In genomic region chr15:40899536-40900207, GRCh38 we compare ENCODE assay signal across 24 cellular contexts. TPM values are rescaled to one million over a fixed set of nuclear protein-coding genes. Genes with fewer than 3 reads are reported as not detected.
DNase-seq lines count a peak whose midpoint lies in the region; ATAC-seq, FAIRE-seq and TF ChIP-seq lines count a peak whose summit lies in the region.
"Had no signal": no experiment of that assay in that cellular context is flagged by ENCODE, and none has a peak within 500 bp of the region (broad histone marks: within the 10 kb centered on the region; RNA-seq: fewer than 3 reads in every experiment).

No MANE protein-coding gene starts in this region.

- H3K4me2 ChIP-seq in K562 (ENCODE audit: insufficient read depth, low read length) (no peak overlapping the region), osteoblast (ENCODE audit: insufficient read depth, low read length) (no peak overlapping the region)

- no peak for TF ChIP-seq POLR2A in K562 (conservative IDR thresholded peaks at IDR 0.05)

- POLR2A ChIA-PET in K562 (lab: Yijun Ruan, JAX), result interaction anchor here (0.7 to 1.1 kb wide), 2 partner anchors 8 to 28 kb away, joined by 3 to 4 read pairs; no protein-coding TSS in a partner anchor

- CTCF ChIA-PET in K562 (lab: Yijun Ruan, JAX; ENCODE audit: low intra/inter-chr PET ratio), result no interaction called here

- H4K20me1 ChIP-seq in K562 (replicated peaks; ENCODE audit: control insufficient read depth, insufficient read depth, low read length) (peaks cover 24% of the 10 kb centered on the region; the same call in 1 of the 2 replicates), osteoblast (ENCODE audit: insufficient read depth, low read length) (peaks cover 50% of the 10 kb centered on the region)

- H3K27me3 ChIP-seq in HL-60 (ENCODE audit: insufficient read depth, poor library complexity, severe bottlenecking) (no peaks in the 10 kb centered on the region), K562 (ENCODE audit: control insufficient read depth in 2 of 2, insufficient read depth in 2 of 2, low read length in 2 of 2) (no peaks in the 10 kb centered on the region), osteoblast (ENCODE audit: insufficient read depth, low read length) (no peaks in the 10 kb centered on the region)
- H3K27me3 ChIP-seq: SJSA1 had no signal

- H3K4me3 ChIP-seq in HL-60 (replicated peaks; ENCODE audit: insufficient read depth, low read length), result no peak overlapping the region
- H3K4me3 ChIP-seq in K562, result no peak overlapping the region
- H3K4me3 ChIP-seq in osteoblast (ENCODE audit: insufficient read depth, low read length), result no peak overlapping the region
- H3K4me3 ChIP-seq: GM23248, HAP-1, SJSA1 had no signal

- TF ChIP-seq CTCF in HL-60 (IDR thresholded peaks at IDR 0.05; ENCODE audit: insufficient read depth, low read length), result no peak
- TF ChIP-seq CTCF in K562 (IDR thresholded peaks at IDR 0.05 in 2 of 3, conservative IDR thresholded peaks at IDR 0.05 in 1 of 3; ENCODE audit: insufficient read depth in 2 of 3, low read depth in 1 of 3, low read length in 3 of 3), result no peak
- TF ChIP-seq CTCF in osteoblast (IDR thresholded peaks at IDR 0.05; ENCODE audit: extremely low read depth, low read depth, low read length), result no peak

- H2AFZ ChIP-seq in K562 (ENCODE audit: low read depth, low read length) (no peak overlapping the region), osteoblast (ENCODE audit: low read length) (no peak overlapping the region)
- H2AFZ ChIP-seq: GM23248 had no signal

- ATAC-seq in K562 (no peak), GM19463 (IDR thresholded peaks at IDR 0.05; ENCODE audit: unreplicated experiment) (no peak)
- ATAC-seq: PC-3 had no signal

- H3K27ac ChIP-seq in HL-60 (replicated peaks), result peak overlapping the region; percentile 92
- H3K27ac ChIP-seq in K562 (ENCODE audit: extremely low read depth, low read depth, low read length), result no peak overlapping the region
- no peak overlapping the region for H3K27ac ChIP-seq in osteoblast (ENCODE audit: low read depth, low read length)
- H3K27ac ChIP-seq: GM23248, SJSA1 had no signal

- no peak for FAIRE-seq in K562 (lab: Jason Lieb, UNC)
- FAIRE-seq: GM12892 had no signal

- WGBS in K562 (ENCODE audit: insufficient coverage, low coverage, missing lambda C conversion rate), result 93% methylated on average over 31 of the region's 33 CpGs

- TF ChIP-seq EP300 in K562 (IDR thresholded peaks at IDR 0.05; ENCODE audit: low read length), result no peak

- H3K9me1 ChIP-seq in K562 (ENCODE audit: control insufficient read depth, insufficient read depth, low read length), result no peaks in the 10 kb centered on the region

- peaks cover 6 to 22% of the 10 kb centered on the region in 2 experiments; a peak in 4 of 5 replicates for H3K4me1 ChIP-seq in K562 (replicated peaks in 1 of 2; ENCODE audit: control insufficient read depth in 2 of 2, insufficient read depth in 2 of 2, low read length in 2 of 2)
- H3K4me1 ChIP-seq in osteoblast (ENCODE audit: insufficient read depth, low read length), result peaks cover 10% of the 10 kb centered on the region
- H3K4me1 ChIP-seq: HAP-1 had no signal

- peak overlapping the region in 1 of 2 experiments; percentile 47; a peak in 1 of 4 replicates for H3K9ac ChIP-seq in K562 (ENCODE audit: insufficient read depth in 1 of 2, low read depth in 2 of 2, low read length in 2 of 2)
- H3K9ac ChIP-seq: GM23248 had no signal

- TF ChIP-seq RAD21 in K562 (CRISPR knock-in tag; conservative IDR thresholded peaks at IDR 0.05 in 1 of 2, IDR thresholded peaks at IDR 0.05 in 1 of 2), result no peak

- no peaks in the 10 kb centered on the region for H3K9me3 ChIP-seq in K562 (replicated peaks; ENCODE audit: control insufficient read depth, insufficient read depth, low read depth, low read length)
- no peaks in the 10 kb centered on the region for H3K9me3 ChIP-seq in osteoblast (ENCODE audit: low read depth, low read length)
- H3K9me3 ChIP-seq: HAP-1, SJSA1 had no signal

- H3K79me2 ChIP-seq in K562 (ENCODE audit: control insufficient read depth, insufficient read depth, low read length) (peaks cover 15% of the 10 kb centered on the region), osteoblast (ENCODE audit: insufficient read depth, low read length) (peaks cover 85% of the 10 kb centered on the region)

- BruUV-seq in K562 (replicated peaks; lab: Mats Ljungman, UMichigan), result no TSS peak

- in situ Hi-C loops in K562 (cut with MboI), result loop anchor here (10.0 kb wide), 1 partner anchor 225 kb away; no protein-coding TSS in a partner anchor

- H3K36me3 ChIP-seq in K562 (ENCODE audit: control insufficient read depth, insufficient read depth, low read length) (peaks cover 68% of the 10 kb centered on the region; the same call in 2 of the 3 replicates), osteoblast (ENCODE audit: insufficient read depth, low read length) (peaks cover 68% of the 10 kb centered on the region)

- DNase-seq in HL-60 (ENCODE audit: low read depth in 1 of 2, low spot score in 1 of 2) (no peak), K562 (ENCODE audit: extremely low read depth in 1 of 4, low spot score in 3 of 4) (no peak), osteoblast (ENCODE audit: insufficient read length, low spot score, missing footprints) (peak; percentile 58), OCI-M2 (lab: John Stamatoyannopoulos, UW; ENCODE audit: unreplicated experiment) (no peak)
- DNase-seq: Calu3; CD8-positive, alpha-beta memory T cell; DMS79 treated with DMSO at 0.1 percent for 48 hours; GF-D8; GM23248; HFFc6; Kasumi-1; NCI-H1092 treated with DMSO at 0.1 percent for 48 hours; NCI-H1436 treated with DMSO at 0.1 percent for 48 hours; NCI-H187 treated with DMSO at 0.1 percent for 48 hours; NCI-H524; NCI-H774; PC-3; Right ventricle myocardium superior; T-helper 2 cell had no signal

- intact Hi-C loops in K562 (cut with micrococcal nuclease), result loop anchor here (10.0 kb wide), 2 partner anchors 195 to 305 kb away; partner anchors contain the start of gene KNL1

RNA-seq across cellular contexts. Expression of gene VPS18, which starts 5.4 kb away (rescaled TPM):
- 9.0 and 33.9 TPM in 2 replicates for total RNA-seq in K562 (2011; cell fraction: chromatin; rRNA removed; ENCODE audit: low replicate concordance)
- 25.9 and 30.9 TPM in 2 replicates for total RNA-seq in K562 (2011; cell fraction: nucleolus; rRNA removed)
- 9.9 and 14.4 TPM in 2 replicates for total RNA-seq in K562 (2011; cell fraction: nucleoplasm; rRNA removed)
- total RNA-seq in K562 (2014; rRNA removed) (17.3 and 20.0 TPM in 2 replicates), K562 (2014; rRNA removed; fragmentation: Illumina TruSeq; extraction: Trizol) (4.3 and 5.3 TPM in 2 replicates), K562 (2015; rRNA removed; fragmentation: Illumina TruSeq; extraction: Trizol) (14.6 and 14.7 TPM in 2 replicates), K562 (2021) (19.9 and 20.8 TPM in 2 replicates), osteoblast (55.4 and 60.8 TPM in 2 replicates)
- polyA plus RNA-seq in K562 (2011; rRNA removed) (5.9 and 9.0 TPM in 2 replicates), K562 (2014; fragmentation: Illumina TruSeq; extraction: Trizol) (9.5 and 11.8 TPM in 2 replicates), K562 (2014; fragmentation: Nextera tagmentation; extraction: Ambion mirVana) (under 1 TPM; 0.73 to 0.88 TPM), K562 (2014; rRNA removed) (8.5 and 9.9 TPM in 2 replicates)
- 8.9 and 18.1 TPM in 2 replicates for polyA plus RNA-seq in K562 (2011; cell fraction: cytosol; rRNA removed)
- polyA plus RNA-seq in K562 (2011; cell fraction: nucleus; rRNA removed), result 9.1 and 13.6 TPM in 2 replicates
- 14.0 and 19.3 TPM in 2 replicates for polyA plus RNA-seq in K562 (2012)
- 15.1 and 21.7 TPM in 2 replicates for polyA minus RNA-seq in K562 (2011; rRNA and poly(A)+ RNA removed)
- polyA minus RNA-seq in K562 (2011; cell fraction: cytosol; rRNA and poly(A)+ RNA removed), result 17.4 and 23.2 TPM in 2 replicates
- 7.5 and 10.6 TPM in 2 replicates for polyA minus RNA-seq in K562 (2011; cell fraction: nucleus; rRNA and poly(A)+ RNA removed)

RNA-seq across cellular contexts. Expression of gene RHOV, which starts 25.6 kb away (rescaled TPM):
- total RNA-seq in K562 (2011; cell fraction: chromatin; rRNA removed; ENCODE audit: low replicate concordance), result 1.1 and 1.9 TPM in 2 replicates
- 1.8 TPM in 2 replicates for total RNA-seq in K562 (2011; cell fraction: nucleolus; rRNA removed)
- 1.0 and 1.1 TPM in 2 replicates for total RNA-seq in K562 (2011; cell fraction: nucleoplasm; rRNA removed)
- 2.0 and 2.2 TPM in 2 replicates for total RNA-seq in K562 (2014; rRNA removed)
- 0.73 and 1.1 TPM in 2 replicates for total RNA-seq in K562 (2014; rRNA removed; fragmentation: Illumina TruSeq; extraction: Trizol)
- 0.45 and 0.72 TPM in 2 replicates for total RNA-seq in K562 (2015; rRNA removed; fragmentation: Illumina TruSeq; extraction: Trizol)
- total RNA-seq in K562 (2021), result 1.9 and 2.0 TPM in 2 replicates
- polyA plus RNA-seq in K562 (2011; rRNA removed), result 1.1 and 1.2 TPM in 2 replicates
- 1.3 and 2.4 TPM in 2 replicates for polyA plus RNA-seq in K562 (2011; cell fraction: cytosol; rRNA removed)
- 1.0 and 1.1 TPM in 2 replicates for polyA plus RNA-seq in K562 (2011; cell fraction: nucleus; rRNA removed)
- polyA plus RNA-seq in K562 (2012), result 0.51 and 1.3 TPM in 2 replicates
- polyA plus RNA-seq in K562 (2014; fragmentation: Illumina TruSeq; extraction: Trizol), result 1.1 TPM in 2 replicates
- under 1 TPM; 0.08 to 0.18 TPM for polyA plus RNA-seq in K562 (2014; fragmentation: Nextera tagmentation; extraction: Ambion mirVana)
- polyA plus RNA-seq in K562 (2014; rRNA removed), result 1.4 and 2.6 TPM in 2 replicates
- polyA minus RNA-seq in K562 (2011; rRNA and poly(A)+ RNA removed), result 0.77 and 1.3 TPM in 2 replicates
- polyA minus RNA-seq in K562 (2011; cell fraction: cytosol; rRNA and poly(A)+ RNA removed), result 1.4 TPM in 1 of 2 replicates, not detected in the other
- polyA minus RNA-seq in K562 (2011; cell fraction: nucleus; rRNA and poly(A)+ RNA removed), result 1.1 and 1.3 TPM in 2 replicates
- 0.36 TPM in 1 of 2 replicates, not detected in the other for total RNA-seq in osteoblast
- total RNA-seq: GM23248, Right ventricle myocardium superior, SJSA1 had no signal
- polyA plus RNA-seq: CD14-positive monocyte; CD8-positive, alpha-beta memory T cell; GM23248 had no signal

RNA-seq across cellular contexts. Expression of gene DLL4, which starts 29.5 kb away (rescaled TPM):
- total RNA-seq in K562 (2011; cell fraction: chromatin; rRNA removed; ENCODE audit: low replicate concordance), result 3.0 and 5.4 TPM in 2 replicates
- total RNA-seq in K562 (2011; cell fraction: nucleolus; rRNA removed), result 5.5 and 6.0 TPM in 2 replicates
- 2.8 and 3.7 TPM in 2 replicates for total RNA-seq in K562 (2011; cell fraction: nucleoplasm; rRNA removed)
- total RNA-seq in K562 (2014; rRNA removed) (0.59 and 0.78 TPM in 2 replicates), K562 (2014; rRNA removed; fragmentation: Illumina TruSeq; extraction: Trizol) (0.26 and 0.40 TPM in 2 replicates), K562 (2015; rRNA removed; fragmentation: Illumina TruSeq; extraction: Trizol) (0.43 and 0.60 TPM in 2 replicates), K562 (2021) (1.1 and 1.3 TPM in 2 replicates), osteoblast (not detected in 2 replicates)
- polyA plus RNA-seq in K562 (2011; rRNA removed) (0.40 and 0.77 TPM in 2 replicates), K562 (2014; fragmentation: Illumina TruSeq; extraction: Trizol) (0.42 and 0.62 TPM in 2 replicates), K562 (2014; fragmentation: Nextera tagmentation; extraction: Ambion mirVana) (under 1 TPM in 1 of 2 experiments, not detected in 1; 0.04 TPM), K562 (2014; rRNA removed) (0.30 and 0.89 TPM in 2 replicates)
- polyA plus RNA-seq in K562 (2011; cell fraction: cytosol; rRNA removed), result 0.46 and 0.75 TPM in 2 replicates
- polyA plus RNA-seq in K562 (2011; cell fraction: nucleus; rRNA removed), result 2.3 and 2.4 TPM in 2 replicates
- 0.30 and 0.60 TPM in 2 replicates for polyA plus RNA-seq in K562 (2012)
- polyA minus RNA-seq in K562 (2011; rRNA and poly(A)+ RNA removed), result 0.53 and 0.54 TPM in 2 replicates
- polyA minus RNA-seq in K562 (2011; cell fraction: cytosol; rRNA and poly(A)+ RNA removed), result 0.57 and 0.64 TPM in 2 replicates
- polyA minus RNA-seq in K562 (2011; cell fraction: nucleus; rRNA and poly(A)+ RNA removed), result 2.0 and 3.0 TPM in 2 replicates
- total RNA-seq: Calu3; CD8-positive, alpha-beta memory T cell; GM23248; SJSA1 had no signal
- polyA plus RNA-seq: CD14-positive monocyte; CD8-positive, alpha-beta memory T cell; GM23248 had no signal

RNA-seq across cellular contexts. Expression of gene CHAC1, which starts 53.6 kb away (rescaled TPM):
- total RNA-seq in K562 (2011; cell fraction: chromatin; rRNA removed; ENCODE audit: low replicate concordance), result 6.0 and 19.1 TPM in 2 replicates
- total RNA-seq in K562 (2011; cell fraction: nucleolus; rRNA removed), result 22.9 and 29.7 TPM in 2 replicates
- total RNA-seq in K562 (2011; cell fraction: nucleoplasm; rRNA removed), result 12.4 and 15.8 TPM in 2 replicates
- total RNA-seq in K562 (2014; rRNA removed) (33.2 and 36.8 TPM in 2 replicates), K562 (2014; rRNA removed; fragmentation: Illumina TruSeq; extraction: Trizol) (6.3 and 7.5 TPM in 2 replicates), K562 (2015; rRNA removed; fragmentation: Illumina TruSeq; extraction: Trizol) (0.19 and 0.47 TPM in 2 replicates), K562 (2021) (29.6 and 33.3 TPM in 2 replicates), osteoblast (30.0 and 30.1 TPM in 2 replicates)
- polyA plus RNA-seq in K562 (2011; rRNA removed) (7.1 and 16.0 TPM in 2 replicates), K562 (2014; fragmentation: Illumina TruSeq; extraction: Trizol) (15.1 and 32.3 TPM in 2 replicates), K562 (2014; fragmentation: Nextera tagmentation; extraction: Ambion mirVana) (1 to 10 TPM; 2.5 to 4.4 TPM), K562 (2014; rRNA removed) (33.6 and 39.0 TPM in 2 replicates)
- 20.6 and 22.9 TPM in 2 replicates for polyA plus RNA-seq in K562 (2011; cell fraction: cytosol; rRNA removed)
- polyA plus RNA-seq in K562 (2011; cell fraction: nucleus; rRNA removed), result 10.7 and 11.2 TPM in 2 replicates
- 2.9 and 41.9 TPM in 2 replicates for polyA plus RNA-seq in K562 (2012)
- 3.5 and 5.5 TPM in 2 replicates for polyA minus RNA-seq in K562 (2011; rRNA and poly(A)+ RNA removed)
- polyA minus RNA-seq in K562 (2011; cell fraction: cytosol; rRNA and poly(A)+ RNA removed), result 4.1 and 13.5 TPM in 2 replicates
- 5.0 and 7.7 TPM in 2 replicates for polyA minus RNA-seq in K562 (2011; cell fraction: nucleus; rRNA and poly(A)+ RNA removed)
- polyA plus RNA-seq: CD14-positive monocyte; CD8-positive, alpha-beta memory T cell had no signal

RNA-seq across cellular contexts. Expression of gene SPINT1, which starts 55.8 kb away (rescaled TPM):
- total RNA-seq in K562 (2011; cell fraction: chromatin; rRNA removed; ENCODE audit: low replicate concordance), result 10.1 and 24.8 TPM in 2 replicates
- total RNA-seq in K562 (2011; cell fraction: nucleolus; rRNA removed), result 24.3 and 37.9 TPM in 2 replicates
- 13.6 and 20.2 TPM in 2 replicates for total RNA-seq in K562 (2011; cell fraction: nucleoplasm; rRNA removed)
- total RNA-seq in K562 (2014; rRNA removed), result 1.5 and 2.1 TPM in 2 replicates
- 1.1 and 1.8 TPM in 2 replicates for total RNA-seq in K562 (2014; rRNA removed; fragmentation: Illumina TruSeq; extraction: Trizol)
- total RNA-seq in K562 (2015; rRNA removed; fragmentation: Illumina TruSeq; extraction: Trizol), result 0.94 and 0.98 TPM in 2 replicates
- 3.2 and 4.5 TPM in 2 replicates for total RNA-seq in K562 (2021)
- 2.8 and 5.6 TPM in 2 replicates for polyA plus RNA-seq in K562 (2011; rRNA removed)
- polyA plus RNA-seq in K562 (2011; cell fraction: cytosol; rRNA removed), result 4.1 and 7.4 TPM in 2 replicates
- 9.8 and 17.8 TPM in 2 replicates for polyA plus RNA-seq in K562 (2011; cell fraction: nucleus; rRNA removed)
- polyA plus RNA-seq in K562 (2012), result 4.0 and 7.3 TPM in 2 replicates
- polyA plus RNA-seq in K562 (2014; fragmentation: Illumina TruSeq; extraction: Trizol), result 3.9 and 4.5 TPM in 2 replicates
- under 1 TPM; 0.78 to 0.80 TPM for polyA plus RNA-seq in K562 (2014; fragmentation: Nextera tagmentation; extraction: Ambion mirVana)
- 2.3 and 3.3 TPM in 2 replicates for polyA plus RNA-seq in K562 (2014; rRNA removed)
- polyA minus RNA-seq in K562 (2011; rRNA and poly(A)+ RNA removed), result 3.5 and 3.7 TPM in 2 replicates
- polyA minus RNA-seq in K562 (2011; cell fraction: cytosol; rRNA and poly(A)+ RNA removed), result 4.8 and 6.5 TPM in 2 replicates
- polyA minus RNA-seq in K562 (2011; cell fraction: nucleus; rRNA and poly(A)+ RNA removed), result 5.0 and 5.2 TPM in 2 replicates
- total RNA-seq in osteoblast, result 0.72 and 0.88 TPM in 2 replicates
